8 cellular contexts compared by ENCODE assay signal in genomic region chr10:104254493-104255243, GRCh38. TPM values are rescaled to one million over a fixed set of nuclear protein-coding genes. Genes with fewer than 3 reads are reported as not detected.
DNase-seq lines count a peak whose midpoint lies in the region; ATAC-seq, FAIRE-seq and TF ChIP-seq lines count a peak whose summit lies in the region.

Gene GSTO1, plus strand, starts transcription at chr10:104254892. Its CDS starts 37 bp downstream, at chr10:104254929.

- peaks cover 9 to 12% (median 11%) of the 10 kb centered on the region in 3 donors for H3K27me3 Mint-ChIP-seq in naive B cell

- peaks cover 0 to 8% of the 10 kb centered on the region in 2 donors for H3K36me3 Mint-ChIP-seq in naive B cell

- ATAC-seq in GM19035 (IDR thresholded peaks at IDR 0.05; ENCODE audit: unreplicated experiment): peak; percentile 79
- peak; percentile 87 for ATAC-seq in HG03196 (IDR thresholded peaks at IDR 0.05; ENCODE audit: unreplicated experiment)
- ATAC-seq in naive B cell (ENCODE audit: low read depth in 2 of 2): peak; percentile 70 to 75
- ATAC-seq in thoracic aorta (ENCODE audit: insufficient number of reproducible peaks, low FRiP score, low read depth): no peak

- H3K4me3 Mint-ChIP-seq in naive B cell: peak within 1 kb of the TSS; percentile 89 to 100 (median 96)

- no peak for FAIRE-seq in RCC 7860 (lab: Jason Lieb, UNC)

- H3K27ac ChIP-seq in thoracic aorta: peak within 1 kb of the TSS; percentile 92 to 94

- H3K27me3 ChIP-seq in thoracic aorta (replicated peaks; ENCODE audit: insufficient read depth): no peaks in the 10 kb centered on the region

- peaks cover 10% of the 10 kb centered on the region for H3K36me3 ChIP-seq in thoracic aorta

- peak within 1 kb of the TSS; percentile 89 for H3K4me3 ChIP-seq in thoracic aorta

- peak within 1 kb of the TSS; percentile 92 to 98 (median 96) for H3K27ac Mint-ChIP-seq in naive B cell

- TF ChIP-seq CTCF in thoracic aorta (IDR thresholded peaks at IDR 0.05): no peak

- H3K4me1 Mint-ChIP-seq in naive B cell: peaks cover 28 to 40% (median 29%) of the 10 kb centered on the region in 3 donors

- DNase-seq in AML-193 (lab: John Stamatoyannopoulos, UW): peak; percentile 72 to 81
- peak; percentile 69 for DNase-seq in RCC 7860 (ENCODE audit: low spot score)
- peak; percentile 32 for DNase-seq in activated T-helper 9 cell treated with anti-CD3 and anti-CD28 coated beads, Interleukin-2, amount 50 U/mL, for 16 hours (ENCODE audit: low read depth)
- DNase-seq in fibroblast of peridontal ligament (ENCODE audit: extremely low read depth): peak; percentile 60
- peak; percentile 35 for DNase-seq in naive B cell
- peak; percentile 45 for DNase-seq in thoracic aorta (ENCODE audit: low spot score)

- H3K9me3 ChIP-seq in thoracic aorta: no peaks in the 10 kb centered on the region

- no peaks in the 10 kb centered on the region for H3K9me3 Mint-ChIP-seq in naive B cell

- H3K4me1 ChIP-seq in thoracic aorta (ENCODE audit: control insufficient read depth in 1 of 2, low read depth in 2 of 2): peaks cover 10 to 35% of the 10 kb centered on the region in 2 donors

RNA-seq across cellular contexts. Expression of gene GSTO1, which starts in this region (rescaled TPM):
- 100 to 1,000 TPM in 4 of 6 donors, 10 to 100 TPM in 2; 91.6 to 128 (median 113) TPM for polyA plus RNA-seq in naive B cell (ENCODE audit: low read depth in 6 of 6)
- total RNA-seq in thoracic aorta: 10 to 100 TPM; 68.5 to 96.4 TPM
